In the genomic region with DNA sequence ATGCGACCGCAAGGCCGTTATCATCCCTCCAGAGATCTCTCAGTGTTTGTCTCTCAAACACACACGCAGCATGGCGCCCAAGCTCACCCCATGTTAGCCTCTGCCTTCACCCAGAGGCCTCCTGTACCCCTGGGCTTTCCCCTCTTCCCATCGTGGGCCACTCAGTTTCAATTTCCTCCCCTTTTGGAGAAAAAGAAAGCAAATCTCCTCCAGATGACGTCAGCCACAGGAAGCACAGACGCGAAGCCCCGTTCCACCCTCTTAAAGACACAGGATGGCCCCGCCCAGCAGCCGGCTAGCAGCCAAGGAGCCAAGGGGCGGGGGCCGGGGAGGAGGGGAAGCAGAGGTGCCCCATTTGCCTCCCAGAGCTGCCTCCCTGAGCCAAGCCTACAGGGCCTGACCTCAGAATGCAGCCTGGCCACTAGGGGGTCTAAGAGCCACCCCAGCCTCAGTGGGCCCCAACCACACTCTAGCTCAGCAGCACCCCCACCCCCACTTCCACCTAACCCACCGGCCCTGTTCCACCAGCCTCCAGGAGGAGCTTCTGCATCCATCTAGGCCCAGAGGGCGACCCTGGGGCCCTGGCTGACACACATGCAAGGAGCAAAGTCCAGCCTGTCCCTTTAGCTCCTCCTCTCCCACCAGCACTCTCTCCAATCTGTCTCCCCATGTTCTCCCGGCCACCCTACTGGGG, we compare ENCODE assay signal across 8 cellular contexts. TPM values are rescaled to one million over a fixed set of nuclear protein-coding genes. Genes with fewer than 3 reads are reported as not detected.
DNase-seq lines count a peak whose midpoint lies in the region; ATAC-seq lines count a peak whose summit lies in the region.

No MANE protein-coding gene starts in this region.

- CTCF ChIA-PET in activated CD4-positive, alpha-beta T cell treated with anti-CD3 and anti-CD28 coated beads for 36 hours (lab: Charles Lee) = interaction anchor here (0.6 to 4.2 kb wide), 16 partner anchors 10 to 204 kb away, joined by 3 to 24 read pairs (median 3); a partner anchor contains a TSS

- H3K4me1 Mint-ChIP-seq in activated CD4-positive, alpha-beta T cell treated with anti-CD3 and anti-CD28 coated beads for 36 hours = peaks cover 49% of the 10 kb centered on the region

- DNase-seq in AG20443 (ENCODE audit: low spot score) = peak; percentile 95
- DNase-seq in NCI-H460 (ENCODE audit: extremely low read depth, low read depth) = peak; percentile 82
- peak; percentile 99 for DNase-seq in activated CD4-positive, alpha-beta T cell treated with anti-CD3 and anti-CD28 coated beads for 36 hours
- DNase-seq in stimulated activated CD4-positive, alpha-beta T cell treated with anti-CD3 and anti-CD28 coated beads, Interleukin-1b, Interleukin-23, amount 100 ng/mL, for 24 hours (ENCODE audit: low read depth in 4 of 4, low spot score in 1 of 4) = peak; percentile 78 to 97 (median 86)

- intact Hi-C loops in activated CD4-positive, alpha-beta T cell treated with anti-CD3 and anti-CD28 coated beads for 36 hours (cut with DNase I, micrococcal nuclease) = loop anchor here (1.0 to 5.0 kb wide), 14 partner anchors 26 to 1091 kb away; a partner anchor contains a TSS

- H3K27ac ChIP-seq in cingulate gyrus (ENCODE audit: low read depth, low read length) = peak overlapping the region; percentile 96
- peak overlapping the region; percentile 98 for H3K27ac ChIP-seq in layer of hippocampus (ENCODE audit: low read depth, low read length)

- no peaks in the 10 kb centered on the region for H3K9me3 Mint-ChIP-seq in activated CD4-positive, alpha-beta T cell treated with anti-CD3 and anti-CD28 coated beads for 36 hours (ENCODE audit: low read depth)

- POLR2A ChIA-PET in activated CD4-positive, alpha-beta T cell treated with anti-CD3 and anti-CD28 coated beads for 36 hours (lab: Charles Lee) = interaction anchor here (0.5 to 1.2 kb wide), 11 partner anchors 27 to 621 kb away, joined by 3 to 6 read pairs (median 3); a partner anchor contains a TSS

- H3K36me3 Mint-ChIP-seq in activated CD4-positive, alpha-beta T cell treated with anti-CD3 and anti-CD28 coated beads for 36 hours (ENCODE audit: low read depth) = peaks cover 19% of the 10 kb centered on the region

- peak overlapping the region; percentile 93 for H3K27ac Mint-ChIP-seq in activated CD4-positive, alpha-beta T cell treated with anti-CD3 and anti-CD28 coated beads for 36 hours

- no peaks in the 10 kb centered on the region for H3K27me3 Mint-ChIP-seq in activated CD4-positive, alpha-beta T cell treated with anti-CD3 and anti-CD28 coated beads for 36 hours

- H3K27me3 ChIP-seq in layer of hippocampus (ENCODE audit: control insufficient read depth, insufficient read depth, low read length) = no peaks in the 10 kb centered on the region

- ATAC-seq in GM18909 (IDR thresholded peaks at IDR 0.05; ENCODE audit: poor library complexity, unreplicated experiment) (peak; percentile 83), HG03159 (IDR thresholded peaks at IDR 0.05; ENCODE audit: unreplicated experiment) (peak; percentile 80)
- ATAC-seq in activated CD4-positive, alpha-beta T cell treated with anti-CD3 and anti-CD28 coated beads for 36 hours = peak; percentile 90

- peak overlapping the region; percentile 74 for H3K4me3 Mint-ChIP-seq in activated CD4-positive, alpha-beta T cell treated with anti-CD3 and anti-CD28 coated beads for 36 hours

RNA-seq across cellular contexts. Expression of a gene that starts 26.5 kb away (rescaled TPM):
- total RNA-seq in NCI-H460 (2014; rRNA removed; shearing (Covaris generic)) = 5.6 and 5.9 TPM in 2 replicates
- polyA plus RNA-seq in NCI-H460 (2014; cell fraction: nucleus; rRNA removed) = 17.9 and 19.7 TPM in 2 replicates
- 10 to 100 TPM; 16.8 to 21.0 TPM for total RNA-seq in activated CD4-positive, alpha-beta T cell treated with anti-CD3 and anti-CD28 coated beads for 36 hours

RNA-seq across cellular contexts. Expression of a gene that starts 30.9 kb away (rescaled TPM):
- total RNA-seq in NCI-H460 (2014; rRNA removed; shearing (Covaris generic)) = 124 and 139 TPM in 2 replicates
- 103 and 132 TPM in 2 replicates for polyA plus RNA-seq in NCI-H460 (2014; cell fraction: nucleus; rRNA removed)
- 10 to 100 TPM; 52.9 to 68.8 TPM for total RNA-seq in activated CD4-positive, alpha-beta T cell treated with anti-CD3 and anti-CD28 coated beads for 36 hours

RNA-seq across cellular contexts. Expression of a gene that starts 33.0 kb away (rescaled TPM):
- 392 and 447 TPM in 2 replicates for total RNA-seq in NCI-H460 (2014; rRNA removed; shearing (Covaris generic))
- polyA plus RNA-seq in NCI-H460 (2014; cell fraction: nucleus; rRNA removed) = 184 and 285 TPM in 2 replicates
- total RNA-seq in activated CD4-positive, alpha-beta T cell treated with anti-CD3 and anti-CD28 coated beads for 36 hours = 100 to 1,000 TPM; 260 to 324 TPM

RNA-seq across cellular contexts. Expression of a gene that starts 33.2 kb away (rescaled TPM):
- 16.2 and 20.5 TPM in 2 replicates for total RNA-seq in NCI-H460 (2014; rRNA removed; shearing (Covaris generic))
- polyA plus RNA-seq in NCI-H460 (2014; cell fraction: nucleus; rRNA removed) = 29.3 and 33.1 TPM in 2 replicates
- 10 to 100 TPM; 17.5 to 25.0 TPM for total RNA-seq in activated CD4-positive, alpha-beta T cell treated with anti-CD3 and anti-CD28 coated beads for 36 hours

RNA-seq across cellular contexts. Expression of a gene that starts 43.2 kb away (rescaled TPM):
- total RNA-seq in NCI-H460 (2014; rRNA removed; shearing (Covaris generic)) = 4.3 and 5.6 TPM in 2 replicates
- polyA plus RNA-seq in NCI-H460 (2014; cell fraction: nucleus; rRNA removed) = 24.1 and 28.2 TPM in 2 replicates
- 1 to 10 TPM; 3.7 to 5.1 TPM for total RNA-seq in activated CD4-positive, alpha-beta T cell treated with anti-CD3 and anti-CD28 coated beads for 36 hours

Comparison
In these comparisons a context has a peak if more than half of its experiments do, and no peak if none do; other contexts are left out.
1. Peak in every context shown above with its lines: DNase-seq, ATAC-seq and H3K27ac ChIP-seq.